8 cellular contexts compared by ENCODE assay signal in the genomic region with DNA sequence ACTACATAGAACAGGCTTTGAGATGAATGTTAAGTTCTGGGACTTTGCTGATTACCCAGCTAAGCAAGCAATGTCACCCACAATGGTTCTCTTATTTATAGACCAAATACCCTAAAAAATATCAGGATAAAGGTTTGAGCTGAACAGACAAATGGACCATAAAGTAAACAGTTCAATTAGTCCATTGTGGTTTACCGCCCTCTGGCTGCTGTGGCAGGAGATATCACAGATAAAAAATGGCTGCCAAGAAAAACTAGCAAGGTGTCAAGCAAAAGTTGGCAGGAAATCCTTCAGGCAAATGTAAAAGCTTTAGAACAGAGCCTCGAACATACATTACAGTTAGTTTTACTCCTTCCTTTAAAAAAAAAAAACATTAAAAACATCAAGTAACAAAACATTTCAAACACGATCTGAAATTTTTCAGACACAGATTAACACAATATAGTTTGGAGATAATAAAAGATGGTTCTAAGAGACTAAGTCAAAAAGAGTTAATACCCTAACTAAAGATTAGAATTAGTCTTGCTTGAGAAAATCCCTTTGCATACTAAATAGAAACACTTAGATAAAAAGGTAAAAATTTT. TPM values are rescaled to one million over a fixed set of nuclear protein-coding genes. Genes with fewer than 3 reads are reported as not detected.
DNase-seq lines count a peak whose midpoint lies in the region; ATAC-seq, FAIRE-seq and TF ChIP-seq lines count a peak whose summit lies in the region.

No MANE protein-coding gene starts in this region.

- no peaks in the 10 kb centered on the region for H3K27me3 ChIP-seq in small intestine (ENCODE audit: control insufficient read depth in 2 of 2, insufficient read depth in 2 of 2, low read length in 2 of 2)

- H3K27ac ChIP-seq in small intestine (ENCODE audit: low read depth in 1 of 2, low read length in 1 of 2): no peak overlapping the region

- H3K36me3 ChIP-seq in small intestine (ENCODE audit: control insufficient read depth in 2 of 2, insufficient read depth in 2 of 2, low read length in 2 of 2): no peaks in the 10 kb centered on the region

- intact Hi-C loops in left cardiac atrium (cut with DNase I): loop anchor here (5.0 to 10.0 kb wide), 4 partner anchors 181 to 239 kb away; no protein-coding TSS in a partner anchor

- H3K36me3 Mint-ChIP-seq in activated naive CD8-positive, alpha-beta T cell: no peaks in the 10 kb centered on the region

- 7 to 14% (median 8%) methylated on average over 3 of the region's 3 CpGs for WGBS in small intestine, 3 donors

- no peaks in the 10 kb centered on the region for H3K27me3 Mint-ChIP-seq in activated naive CD8-positive, alpha-beta T cell

- no peak overlapping the region for H3K4me3 ChIP-seq in small intestine (ENCODE audit: low read depth in 1 of 2, low read length in 2 of 2)

- peak; percentile 70 to 72 for ATAC-seq in left cardiac atrium

- no peaks in the 10 kb centered on the region for H3K9me3 Mint-ChIP-seq in activated naive CD8-positive, alpha-beta T cell (ENCODE audit: low read depth)

- TF ChIP-seq EP300 in Ishikawa (IDR thresholded peaks at IDR 0.05; ENCODE audit: borderline replicate concordance): no peak

- H3K4me1 ChIP-seq in small intestine (ENCODE audit: control insufficient read depth in 2 of 2, insufficient read depth in 1 of 2, low read depth in 1 of 2, low read length in 1 of 2): peaks cover 0 to 2% of the 10 kb centered on the region in 2 donors

- H3K27ac Mint-ChIP-seq in activated naive CD8-positive, alpha-beta T cell: peak overlapping the region; percentile 73

- peaks cover 40% of the 10 kb centered on the region for H3K4me1 Mint-ChIP-seq in activated naive CD8-positive, alpha-beta T cell (ENCODE audit: low read depth)

- H3K9me3 ChIP-seq in small intestine (ENCODE audit: control insufficient read depth, low read depth): no peaks in the 10 kb centered on the region

- peak; percentile 75 for TF ChIP-seq RAD21 in Ishikawa (IDR thresholded peaks at IDR 0.05; ENCODE audit: low read depth)

- peak; percentile 65 for DNase-seq in DMS79 (lab: John Stamatoyannopoulos, UW)
- DNase-seq in RPMI7951 (ENCODE audit: low read depth): peak; percentile 66
- no peak for DNase-seq in left cardiac atrium
- peak; percentile 67 for DNase-seq in small intestine
- DNase-seq in 8988T: no peak
- no peak for DNase-seq in NK-92 treated with Interleukin-12 subunit alpha and Interleukin-12 subunit beta, amount 100 ng/mL, for 24 hours (lab: John Stamatoyannopoulos, UW)

- FAIRE-seq in small intestine (lab: Jason Lieb, UNC): no peak

- H3K4me3 Mint-ChIP-seq in activated naive CD8-positive, alpha-beta T cell: peak overlapping the region; percentile 13

TF ChIP-seq in Ishikawa, 13 proteins besides CTCF, POLR2A, EP300 and RAD21:
- TF ChIP-seq YY1 (IDR thresholded peaks at IDR 0.05; ENCODE audit: low read depth) (peak; percentile 82), ZBTB7A (IDR thresholded peaks at IDR 0.05; ENCODE audit: low read depth) (no peak)

RNA-seq across cellular contexts. Expression of gene MED13L, which starts 41.3 kb away (rescaled TPM):
- total RNA-seq in RPMI7951 (2014; rRNA removed; shearing (Covaris generic)): 26.3 and 29.7 TPM in 2 replicates
- total RNA-seq in left cardiac atrium: 10 to 100 TPM; 66.0 to 68.3 TPM
- 10 to 100 TPM in 2 of 3 donors, 1 to 10 TPM in 1; 9.8 to 18.3 (median 10.3) TPM for polyA plus RNA-seq in small intestine

Comparison
In these comparisons a context has a peak if more than half of its experiments do, and no peak if none do; other contexts are left out.
1. DNase-seq: peak in DMS79 (single experiment), RPMI7951 (single experiment) and small intestine (single experiment); none in left cardiac atrium (single experiment), 8988T (single experiment) and NK-92 treated with Interleukin-12 subunit alpha and Interleukin-12 subunit beta, amount 100 ng/mL, for 24 hours (single experiment).